ENCODE assay signal across 12 cellular contexts in genomic region chr6:7463785-7464184, GRCh38.
DNase-seq lines count a peak whose midpoint lies in the region; ATAC-seq and TF ChIP-seq lines count a peak whose summit lies in the region.
"Had no signal": no experiment of that assay in that cellular context is flagged by ENCODE, and none has a peak within 500 bp of the region (broad histone marks: within the 10 kb centered on the region; RNA-seq: fewer than 3 reads in every experiment).

No MANE protein-coding gene starts in this region.

- no peaks in the 10 kb centered on the region for H3K9me3 ChIP-seq in mesenchymal stem cell (ENCODE audit: control insufficient read depth, low read length)
- no peaks in the 10 kb centered on the region for H3K9me3 ChIP-seq in esophagus muscularis mucosa
- H3K9me3 ChIP-seq: ovary had no signal

- TF ChIP-seq EP300 in esophagus muscularis mucosa (IDR thresholded peaks at IDR 0.05), result no peak

- H3K4me3 Mint-ChIP-seq in stimulated activated naive CD8-positive, alpha-beta T cell treated with anti-CD3 and anti-CD28 coated beads, Interleukin-15, amount 100 ng/mL, for 72 hours, result no peak overlapping the region

- no peak overlapping the region for H2BK120ac ChIP-seq in mesenchymal stem cell (ENCODE audit: low read depth, low read length)

- peak overlapping the region; percentile 19 for H3K9ac ChIP-seq in mesenchymal stem cell (ENCODE audit: low read length)

- no peak overlapping the region for H3K23ac ChIP-seq in mesenchymal stem cell (ENCODE audit: low read length in 2 of 2)

- H3K18ac ChIP-seq in mesenchymal stem cell (ENCODE audit: low read depth in 1 of 2, low read length in 2 of 2), result no peak overlapping the region

- no peak overlapping the region for H2AK5ac ChIP-seq in mesenchymal stem cell (ENCODE audit: low read length, severe bottlenecking)

- H3K27ac Mint-ChIP-seq in stimulated activated naive CD8-positive, alpha-beta T cell treated with anti-CD3 and anti-CD28 coated beads, Interleukin-15, amount 100 ng/mL, for 72 hours, result no peak overlapping the region

- intact Hi-C loops in esophagus muscularis mucosa (cut with DNase I), result no loop called here

- no peak overlapping the region for H3K4ac ChIP-seq in mesenchymal stem cell (ENCODE audit: low read depth in 1 of 2, low read length in 2 of 2)

- H3K27ac ChIP-seq in mesenchymal stem cell (ENCODE audit: low read length, poor library complexity, severe bottlenecking), result peak overlapping the region; percentile 69
- H3K27ac ChIP-seq in esophagus muscularis mucosa (replicated peaks in 1 of 4), result no peak overlapping the region
- H3K27ac ChIP-seq: ovary had no signal

- no peak overlapping the region for H4K8ac ChIP-seq in mesenchymal stem cell (ENCODE audit: low read length)

- TF ChIP-seq POLR2A in esophagus muscularis mucosa (IDR thresholded peaks at IDR 0.05; ENCODE audit: low read depth), result no peak

- no peak overlapping the region for H2AFZ ChIP-seq in mesenchymal stem cell (ENCODE audit: low read depth, low read length)

- H3K36me3 ChIP-seq in mesenchymal stem cell (ENCODE audit: control insufficient read depth in 1 of 2, insufficient read depth in 2 of 2, low read depth in 1 of 2, low read length in 2 of 2) (no peaks in the 10 kb centered on the region), esophagus muscularis mucosa (no peaks in the 10 kb centered on the region)
- H3K36me3 ChIP-seq: ovary had no signal

- H3K14ac ChIP-seq in mesenchymal stem cell (ENCODE audit: low read length in 2 of 2), result no peak overlapping the region

- peaks cover 20% of the 10 kb centered on the region for H3K27me3 Mint-ChIP-seq in stimulated activated naive CD8-positive, alpha-beta T cell treated with anti-CD3 and anti-CD28 coated beads, Interleukin-15, amount 100 ng/mL, for 72 hours

- no peaks in the 10 kb centered on the region for H3K79me1 ChIP-seq in mesenchymal stem cell (replicated peaks; ENCODE audit: low read length, poor library complexity, severe bottlenecking)

- H2BK15ac ChIP-seq in mesenchymal stem cell (ENCODE audit: low read depth, poor library complexity, severe bottlenecking), result no peak overlapping the region

- ATAC-seq in stimulated activated naive CD8-positive, alpha-beta T cell treated with anti-CD3 and anti-CD28 coated beads, Interleukin-15, amount 100 ng/mL, for 72 hours, result no peak

- H3K9me3 Mint-ChIP-seq in stimulated activated naive CD8-positive, alpha-beta T cell treated with anti-CD3 and anti-CD28 coated beads, Interleukin-15, amount 100 ng/mL, for 72 hours, result no peaks in the 10 kb centered on the region

- no peak overlapping the region for H2BK12ac ChIP-seq in mesenchymal stem cell (ENCODE audit: low read length in 2 of 2)

- H3K4me2 ChIP-seq in mesenchymal stem cell (ENCODE audit: low read length, poor library complexity, severe bottlenecking), result no peak overlapping the region

- no peaks in the 10 kb centered on the region for H3K27me3 ChIP-seq in mesenchymal stem cell (ENCODE audit: control insufficient read depth in 1 of 2, insufficient read depth in 1 of 2, low read length in 2 of 2)
- no peaks in the 10 kb centered on the region for H3K27me3 ChIP-seq in esophagus muscularis mucosa
- H3K27me3 ChIP-seq: ovary had no signal

- TF ChIP-seq CTCF in AG10803 (conservative IDR thresholded peaks at IDR 0.05; ENCODE audit: low read length), result no peak
- TF ChIP-seq CTCF in GM13977 (IDR thresholded peaks at IDR 0.05; ENCODE audit: extremely low read depth, insufficient read depth, missing control alignments), result no peak
- no peak for TF ChIP-seq CTCF in esophagus muscularis mucosa (IDR thresholded peaks at IDR 0.05)

- peak; percentile 54 for DNase-seq in AG10803 (ENCODE audit: low read depth)
- peak; percentile 70 for DNase-seq in HuH-7 (ENCODE audit: low spot score)
- DNase-seq in ecto neural progenitor cell (ENCODE audit: low spot score), result peak; percentile 72
- DNase-seq in mesenchymal stem cell, result peak; percentile 57
- DNase-seq in stimulated activated naive CD8-positive, alpha-beta T cell treated with anti-CD3 and anti-CD28 coated beads, Interleukin-15, amount 100 ng/mL, for 72 hours, result no peak
- no peak for DNase-seq in GM13977 (ENCODE audit: low spot score)
- DNase-seq in esophagus muscularis mucosa (ENCODE audit: extremely low spot score), result no peak
- DNase-seq in foreskin melanocyte, result no peak
- DNase-seq: cerebellar nuclear complex, NCI-H1092 treated with DMSO at 0.1 percent for 48 hours, NCI-H524, ovary had no signal

- 21% methylated on average over 3 of the region's 4 CpGs for WGBS in mesenchymal stem cell
- 45% methylated on average over 4 of the region's 4 CpGs for WGBS in esophagus muscularis mucosa

- H3K4me1 Mint-ChIP-seq in stimulated activated naive CD8-positive, alpha-beta T cell treated with anti-CD3 and anti-CD28 coated beads, Interleukin-15, amount 100 ng/mL, for 72 hours, result no peaks in the 10 kb centered on the region

- no peak overlapping the region for H4K91ac ChIP-seq in mesenchymal stem cell (ENCODE audit: low read length)

- no peak overlapping the region for H3K4me3 ChIP-seq in AG10803 (ENCODE audit: low read length)
- H3K4me3 ChIP-seq in mesenchymal stem cell (ENCODE audit: insufficient read depth in 1 of 2, low read depth in 1 of 2, low read length in 2 of 2), result no peak overlapping the region
- H3K4me3 ChIP-seq in esophagus muscularis mucosa, result no peak overlapping the region
- H3K4me3 ChIP-seq: ovary had no signal

- no peak overlapping the region for H2BK5ac ChIP-seq in mesenchymal stem cell (ENCODE audit: low read depth, low read length, poor library complexity, severe bottlenecking)

- peaks cover 12% of the 10 kb centered on the region for H3K4me1 ChIP-seq in mesenchymal stem cell (ENCODE audit: control insufficient read depth, insufficient read depth, low read depth, low read length)
- peaks cover 0 to 2% (median 0%) of the 10 kb centered on the region in 4 donors for H3K4me1 ChIP-seq in esophagus muscularis mucosa

- in situ Hi-C loops in GM13977 (cut with MboI; ENCODE audit: low pct_unique_long_range_greater_than_20kb, low sequenced_read_pairs, unreplicated experiment), result no loop called here

Comparison
In these comparisons a context has a peak if more than half of its experiments do, and no peak if none do; other contexts are left out.
1. DNase-seq: peak in AG10803 (single experiment), HuH-7 (single experiment), ecto neural progenitor cell (single experiment) and mesenchymal stem cell (single experiment); none in stimulated activated naive CD8-positive, alpha-beta T cell treated with anti-CD3 and anti-CD28 coated beads, Interleukin-15, amount 100 ng/mL, for 72 hours (0 of 2), GM13977 (single experiment), esophagus muscularis mucosa (single experiment) and foreskin melanocyte (single experiment).